In genomic region chr17:9982159-9982558, GRCh38 we compare ENCODE assay signal across 10 cellular contexts.
DNase-seq lines count a peak whose midpoint lies in the region; ATAC-seq and TF ChIP-seq lines count a peak whose summit lies in the region.
"Had no signal": no experiment of that assay in that cellular context is flagged by ENCODE, and none has a peak within 500 bp of the region (broad histone marks: within the 10 kb centered on the region; RNA-seq: fewer than 3 reads in every experiment).

No MANE protein-coding gene starts in this region.

- TF ChIP-seq POLR2A in right lobe of liver (IDR thresholded peaks at IDR 0.05) (no peak), heart left ventricle (IDR thresholded peaks at IDR 0.05) (no peak)

- H3K4me3 ChIP-seq in BJ (ENCODE audit: low read depth, low read length): no peak overlapping the region
- H3K4me3 ChIP-seq in H7 (ENCODE audit: insufficient read depth, low read depth, low read length): no peak overlapping the region
- H3K4me3 ChIP-seq in WERI-Rb-1 (ENCODE audit: low read depth, low read length): no peak overlapping the region
- no peak overlapping the region for H3K4me3 ChIP-seq in right lobe of liver
- H3K4me3 ChIP-seq in heart left ventricle: no peak overlapping the region
- H3K4me3 ChIP-seq: left lung had no signal

- H3K4me1 ChIP-seq in right lobe of liver (no peaks in the 10 kb centered on the region), heart left ventricle (peaks cover 0 to 25% (median 4%) of the 10 kb centered on the region in 12 donors)

- intact Hi-C loops in right lobe of liver (cut with DNase I) (no loop called here), heart left ventricle (cut with DNase I) (no loop called here)

- POLR2A ChIA-PET in BJ (lab: Charles Lee): no interaction called here

- CTCF ChIA-PET in BJ (lab: Yijun Ruan, JAX): interaction anchor here (1.3 to 1.8 kb wide), 2 partner anchors 58 to 245 kb away, joined by 3 to 5 read pairs; no protein-coding TSS in a partner anchor

- H3K36me3 ChIP-seq in BJ (ENCODE audit: control insufficient read depth, insufficient read depth, low read length) (no peaks in the 10 kb centered on the region), H7 (replicated peaks; ENCODE audit: control insufficient read depth, insufficient read depth, low read length) (no peaks in the 10 kb centered on the region), WERI-Rb-1 (no peaks in the 10 kb centered on the region), right lobe of liver (no peaks in the 10 kb centered on the region), heart left ventricle (peaks cover 0 to 42% (median 0%) of the 10 kb centered on the region in 9 donors)

- WGBS in right lobe of liver (ENCODE audit: insufficient coverage, low coverage, low lambda C conversion rate, missing lambda C conversion rate): 46% methylated on average over 3 of the region's 3 CpGs
- 68 to 83% (median 78%) methylated on average over 3 of the region's 3 CpGs for WGBS in heart left ventricle, 4 donors

- no peak for DNase-seq in BJ (ENCODE audit: low read depth)
- DNase-seq in H7: peak; percentile 83
- peak; percentile 37 for DNase-seq in WERI-Rb-1
- DNase-seq in right lobe of liver: no peak
- no peak for DNase-seq in activated T-cell treated with anti-CD3 and anti-CD28 coated beads, Interleukin-2, amount 50 U/mL, for 48 hours
- no peak for DNase-seq in AG08396 (ENCODE audit: low spot score)
- DNase-seq in heart left ventricle: no peak
- DNase-seq: activated naive CD4-positive, alpha-beta T cell; left lung had no signal

- H3K27me3 ChIP-seq in BJ (ENCODE audit: control insufficient read depth, insufficient read depth, low read length) (no peaks in the 10 kb centered on the region), H7 (ENCODE audit: control insufficient read depth, insufficient read depth, low read length) (no peaks in the 10 kb centered on the region), WERI-Rb-1 (ENCODE audit: insufficient read depth, low read depth, severe bottlenecking) (no peaks in the 10 kb centered on the region), right lobe of liver (no peaks in the 10 kb centered on the region), heart left ventricle (no peaks in the 10 kb centered on the region)
- H3K27me3 ChIP-seq: left lung had no signal

- H3K9me3 ChIP-seq in WERI-Rb-1 (ENCODE audit: severe bottlenecking) (no peaks in the 10 kb centered on the region), right lobe of liver (no peaks in the 10 kb centered on the region), heart left ventricle (no peaks in the 10 kb centered on the region)
- H3K9me3 ChIP-seq: left lung had no signal

- no peak overlapping the region for H3K27ac ChIP-seq in WERI-Rb-1
- no peak overlapping the region for H3K27ac ChIP-seq in right lobe of liver
- H3K27ac ChIP-seq in heart left ventricle: no peak overlapping the region
- H3K27ac ChIP-seq: left lung had no signal

- TF ChIP-seq CTCF in BJ (IDR thresholded peaks at IDR 0.05; ENCODE audit: insufficient read depth, low read depth, low read length) (peak; percentile 14; the same call in 1 of the 2 replicates), WERI-Rb-1 (IDR thresholded peaks at IDR 0.05; ENCODE audit: low read depth, low read length) (peak; percentile 68), right lobe of liver (IDR thresholded peaks at IDR 0.05) (peak in 3 of 4 donors; percentile 18 to 33 (median 24)), heart left ventricle (IDR thresholded peaks at IDR 0.05) (peak in 3 of 12 donors; percentile 10 to 24 (median 16))

- ATAC-seq in right lobe of liver (peak in 1 of 4 donors; percentile 26), HG03457 (IDR thresholded peaks at IDR 0.05; ENCODE audit: unreplicated experiment) (no peak), heart left ventricle (no peak)
- ATAC-seq: left lung had no signal

Comparison
In these comparisons a context has a peak if more than half of its experiments do, and no peak if none do; other contexts are left out.
1. DNase-seq: peak in H7 (single experiment) and WERI-Rb-1 (single experiment); none in BJ (single experiment), right lobe of liver (0 of 3), activated T-cell treated with anti-CD3 and anti-CD28 coated beads, Interleukin-2, amount 50 U/mL, for 48 hours (0 of 2), AG08396 (single experiment) and heart left ventricle (0 of 5).